In the genomic region with DNA sequence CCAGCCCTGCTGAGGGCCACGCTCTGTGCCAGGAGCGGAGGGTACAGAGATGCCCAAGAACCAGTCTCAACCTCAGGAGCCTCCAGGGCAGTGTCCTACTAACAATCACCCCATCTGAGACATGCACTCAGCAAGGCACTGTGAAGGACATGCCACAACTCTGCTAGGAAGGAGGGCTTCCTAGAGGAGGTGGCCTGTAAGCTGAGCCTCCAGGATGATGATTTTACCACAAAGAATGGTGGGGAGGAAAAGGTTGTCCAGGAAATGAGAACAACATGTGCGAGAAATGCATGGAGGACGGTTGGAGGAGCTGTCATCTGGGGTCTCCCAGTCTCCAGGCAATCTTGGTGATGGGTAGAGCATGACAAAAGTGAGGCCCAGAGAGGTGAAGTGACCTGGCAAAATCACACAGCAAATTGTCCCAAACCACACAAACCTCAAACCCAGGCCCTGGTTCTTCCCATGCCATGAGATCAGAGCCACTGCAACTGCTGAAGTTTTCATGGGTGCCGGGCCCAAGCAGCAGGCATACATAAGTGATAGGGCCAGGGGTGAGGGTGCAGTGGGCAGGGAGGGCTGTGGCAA, we compare ENCODE assay signal across 2 cellular contexts.
TF ChIP-seq lines count a peak whose summit lies in the region.

No MANE protein-coding gene starts in this region.

TF ChIP-seq in SK-N-SH, 30 proteins besides CTCF, POLR2A, EP300 and RAD21 (continued from another document):
- TF ChIP-seq USF1 (IDR thresholded peaks at IDR 0.05; ENCODE audit: borderline replicate concordance, low read depth) = no peak
- no peak for TF ChIP-seq REST (IDR thresholded peaks at IDR 0.05; ENCODE audit: low read depth, low read length)
- TF ChIP-seq FOXM1 (IDR thresholded peaks at IDR 0.05; ENCODE audit: low read depth) = no peak
- no peak for TF ChIP-seq CHD2 (IDR thresholded peaks at IDR 0.05; ENCODE audit: low read length, partially characterized antibody)
- no peak for TF ChIP-seq TEAD4 (IDR thresholded peaks at IDR 0.05; ENCODE audit: borderline replicate concordance, insufficient read depth)
- TF ChIP-seq FOSL2 (IDR thresholded peaks at IDR 0.05; ENCODE audit: borderline replicate concordance, low read depth) = no peak

TF ChIP-seq in SK-N-SH treated with all-trans-retinoic acid at 6 μM for 48 hours, 23 proteins besides CTCF, POLR2A, EP300 and RAD21 (continued from another document):
- TF ChIP-seq OSR1 (CRISPR knock-in tag; IDR thresholded peaks at IDR 0.05) = no peak
- no peak for TF ChIP-seq ZFP30 (CRISPR knock-in tag; IDR thresholded peaks at IDR 0.05)
- TF ChIP-seq, protein P1, sequence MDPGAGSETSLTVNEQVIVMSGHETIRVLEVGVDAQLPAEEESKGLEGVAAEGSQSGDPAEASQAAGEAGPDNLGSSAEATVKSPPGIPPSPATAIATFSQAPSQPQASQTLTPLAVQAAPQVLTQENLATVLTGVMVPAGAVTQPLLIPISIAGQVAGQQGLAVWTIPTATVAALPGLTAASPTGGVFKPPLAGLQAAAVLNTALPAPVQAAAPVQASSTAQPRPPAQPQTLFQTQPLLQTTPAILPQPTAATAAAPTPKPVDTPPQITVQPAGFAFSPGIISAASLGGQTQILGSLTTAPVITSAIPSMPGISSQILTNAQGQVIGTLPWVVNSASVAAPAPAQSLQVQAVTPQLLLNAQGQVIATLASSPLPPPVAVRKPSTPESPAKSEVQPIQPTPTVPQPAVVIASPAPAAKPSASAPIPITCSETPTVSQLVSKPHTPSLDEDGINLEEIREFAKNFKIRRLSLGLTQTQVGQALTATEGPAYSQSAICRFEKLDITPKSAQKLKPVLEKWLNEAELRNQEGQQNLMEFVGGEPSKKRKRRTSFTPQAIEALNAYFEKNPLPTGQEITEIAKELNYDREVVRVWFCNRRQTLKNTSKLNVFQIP (CRISPR knock-in tag; IDR thresholded peaks at IDR 0.05; ENCODE audit: borderline replicate concordance, low read depth) = no peak
- no peak for TF ChIP-seq ZNF70 (CRISPR knock-in tag; IDR thresholded peaks at IDR 0.05)
TF ChIP-seq in SK-N-SH treated with all-trans-retinoic acid at 6 μM for 48 hours: peak in this region for 0.
